ENCODE assay signal across 8 cellular contexts in the genomic region with DNA sequence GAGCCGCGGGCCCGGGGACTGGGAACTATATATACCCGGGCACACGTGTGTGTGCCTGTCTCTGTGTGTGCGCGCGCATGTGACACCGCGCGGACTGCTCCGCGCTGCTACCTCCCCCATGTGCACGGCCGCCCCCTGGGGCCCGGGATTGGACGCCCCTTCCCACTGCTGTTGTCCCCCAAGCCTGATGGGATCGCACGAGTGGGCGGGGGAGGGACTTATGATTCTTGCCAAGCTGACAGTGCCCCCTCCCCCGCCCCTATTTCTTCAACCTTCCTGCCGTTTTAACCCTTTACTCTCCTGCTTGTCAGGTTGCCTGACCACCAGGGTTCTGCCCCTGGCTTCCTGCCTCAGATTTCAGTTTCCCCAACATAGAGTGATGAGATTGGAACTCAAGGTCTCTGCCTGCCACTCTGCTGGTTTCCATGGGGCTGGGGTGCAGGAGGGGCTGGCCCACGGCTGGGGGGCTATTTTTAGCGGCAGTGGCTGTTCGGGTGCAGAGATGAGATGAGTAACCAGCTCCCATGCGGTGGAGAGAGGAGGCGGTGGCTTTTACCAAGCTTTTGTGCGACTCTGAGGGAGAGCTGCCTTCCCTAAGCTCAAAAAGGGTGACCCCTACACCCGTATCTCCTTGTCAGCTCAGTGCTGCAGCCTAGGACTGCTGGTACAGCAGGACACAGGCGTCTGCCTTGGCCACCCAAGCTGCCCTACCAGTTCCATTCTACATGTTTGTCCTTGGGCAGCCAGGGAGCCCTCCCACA. TPM values are rescaled to one million over a fixed set of nuclear protein-coding genes. Genes with fewer than 3 reads are reported as not detected.
DNase-seq lines count a peak whose midpoint lies in the region; ATAC-seq, FAIRE-seq and TF ChIP-seq lines count a peak whose summit lies in the region.

A gene (minus strand): TSS at position 5 of the 761 bp plus-strand sequence. CDS start 88 bp downstream, outside the sequence.

- H3K9ac ChIP-seq in K562 (ENCODE audit: insufficient read depth in 1 of 2, low read depth in 2 of 2, low read length in 2 of 2): peak within 1 kb of the TSS; percentile 36 to 90
- H3K9ac ChIP-seq in iPS-20b (ENCODE audit: low read depth, low read length): no peak within 1 kb of the TSS

- 18% methylated on average over 27 of the region's 30 CpGs for whole genome bisulfite sequencing in K562 (ENCODE audit: insufficient coverage, low coverage, missing lambda C conversion rate)

- in situ Hi-C loops in K562 (cut with MboI): no loop called here

- peak within 1 kb of the TSS; percentile 40 for H3K4me3 ChIP-seq in K562
- peak within 1 kb of the TSS; percentile 59 for H3K4me3 ChIP-seq in iPS-20b (ENCODE audit: low read length)

- H3K27ac ChIP-seq in K562 (ENCODE audit: extremely low read depth, low read depth, low read length) (peak within 1 kb of the TSS; percentile 45), iPS-20b (ENCODE audit: low read length) (no peak within 1 kb of the TSS)

- H3K9me3 ChIP-seq in K562 (replicated peaks; ENCODE audit: control insufficient read depth, insufficient read depth, low read depth, low read length) (no peaks in the 10 kb centered on the region), iPS-20b (ENCODE audit: insufficient read depth, low read depth, low read length) (no peaks in the 10 kb centered on the region)

- TF ChIP-seq RAD21 in K562 (CRISPR knock-in tag; conservative IDR thresholded peaks at IDR 0.05 in 1 of 2, IDR thresholded peaks at IDR 0.05 in 1 of 2): no peak

- peaks cover 16% of the 10 kb centered on the region; the same call in 2 of the 3 replicates for H3K79me2 ChIP-seq in K562 (ENCODE audit: control insufficient read depth, insufficient read depth, low read length)

- POLR2A ChIA-PET in K562 (lab: Yijun Ruan, JAX): interaction anchor here (1.2 to 9.5 kb wide), 5 partner anchors 11 to 30 kb away, joined by 4 to 78 read pairs (median 5); a partner anchor contains a TSS

- peak within 1 kb of the TSS; percentile 74 for H3K4me2 ChIP-seq in K562 (ENCODE audit: insufficient read depth, low read length)

- ATAC-seq in HG03135 (IDR thresholded peaks at IDR 0.05; ENCODE audit: unreplicated experiment) (peak; percentile 33), K562 (peak; percentile 46), GM18520 (IDR thresholded peaks at IDR 0.05; ENCODE audit: unreplicated experiment) (no peak), HG03139 (IDR thresholded peaks at IDR 0.05; ENCODE audit: unreplicated experiment) (no peak)

- peak; percentile 59 for DNase-seq in GM03348 (ENCODE audit: low spot score)
- peak; percentile 70 to 80 (median 75) for DNase-seq in K562 (ENCODE audit: extremely low read depth in 1 of 4, low spot score in 3 of 4)
- DNase-seq in stimulated activated CD4-positive, alpha-beta T cell treated with anti-CD3 and anti-CD28 coated beads, Interleukin-12 subunit alpha, Interleukin-12 subunit beta, amount 100 ng/mL, for 4 hours: peak; percentile 40

- H3K27me3 ChIP-seq in K562 (ENCODE audit: control insufficient read depth in 2 of 2, insufficient read depth in 2 of 2, low read length in 2 of 2): no peaks in the 10 kb centered on the region
- peaks cover 71% of the 10 kb centered on the region for H3K27me3 ChIP-seq in iPS-20b (ENCODE audit: insufficient read depth, low read length)

- TF ChIP-seq CTCF in K562 (IDR thresholded peaks at IDR 0.05 in 2 of 3, conservative IDR thresholded peaks at IDR 0.05 in 1 of 3; ENCODE audit: insufficient read depth in 2 of 3, low read depth in 1 of 3, low read length in 3 of 3): no peak

- H4K20me1 ChIP-seq in K562 (replicated peaks; ENCODE audit: control insufficient read depth, insufficient read depth, low read length): no peaks in the 10 kb centered on the region

- TSS peak; percentile 47 for BruUV-seq in K562 (replicated peaks; lab: Mats Ljungman, UMichigan)

- no peaks in the 10 kb centered on the region for H3K9me1 ChIP-seq in K562 (ENCODE audit: control insufficient read depth, insufficient read depth, low read length)

- H3K36me3 ChIP-seq in K562 (ENCODE audit: control insufficient read depth, insufficient read depth, low read length) (peaks cover 38% of the 10 kb centered on the region), iPS-20b (ENCODE audit: insufficient read depth, low read depth, low read length) (peaks cover 11% of the 10 kb centered on the region)

- CTCF ChIA-PET in K562 (lab: Yijun Ruan, JAX; ENCODE audit: low intra/inter-chr PET ratio): no interaction called here

- FAIRE-seq in K562 (lab: Jason Lieb, UNC): peak; percentile 69

- H3K4me1 ChIP-seq in K562 (replicated peaks in 1 of 2; ENCODE audit: control insufficient read depth in 2 of 2, insufficient read depth in 2 of 2, low read length in 2 of 2) (peaks cover 13 to 47% of the 10 kb centered on the region in 2 experiments), iPS-20b (ENCODE audit: insufficient read depth, low read length) (peaks cover 2% of the 10 kb centered on the region; the same call in 1 of the 2 replicates)

- no peak for TF ChIP-seq EP300 in K562 (IDR thresholded peaks at IDR 0.05; ENCODE audit: low read length)

- intact Hi-C loops in K562 (cut with micrococcal nuclease): loop anchor here (1.0 to 10.0 kb wide), 2 partner anchors 93 to 235 kb away; no protein-coding TSS in a partner anchor

- TF ChIP-seq POLR2A in Raji (IDR thresholded peaks at IDR 0.05; ENCODE audit: insufficient read depth, low read depth, low read length) (peak; percentile 72), K562 (conservative IDR thresholded peaks at IDR 0.05) (no peak)

- peak within 1 kb of the TSS; percentile 83 for H2AFZ ChIP-seq in K562 (ENCODE audit: low read depth, low read length)

TF ChIP-seq in K562, 482 proteins besides CTCF, POLR2A, EP300 and RAD21 (continues in another document):
- TF ChIP-seq, protein P1, sequence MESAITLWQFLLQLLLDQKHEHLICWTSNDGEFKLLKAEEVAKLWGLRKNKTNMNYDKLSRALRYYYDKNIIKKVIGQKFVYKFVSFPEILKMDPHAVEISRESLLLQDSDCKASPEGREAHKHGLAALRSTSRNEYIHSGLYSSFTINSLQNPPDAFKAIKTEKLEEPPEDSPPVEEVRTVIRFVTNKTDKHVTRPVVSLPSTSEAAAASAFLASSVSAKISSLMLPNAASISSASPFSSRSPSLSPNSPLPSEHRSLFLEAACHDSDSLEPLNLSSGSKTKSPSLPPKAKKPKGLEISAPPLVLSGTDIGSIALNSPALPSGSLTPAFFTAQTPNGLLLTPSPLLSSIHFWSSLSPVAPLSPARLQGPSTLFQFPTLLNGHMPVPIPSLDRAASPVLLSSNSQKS (CRISPR knock-in tag; IDR thresholded peaks at IDR 0.05): no peak
- TF ChIP-seq DIDO1 (tag; IDR thresholded peaks at IDR 0.05; ENCODE audit: low read depth) (no peak), STAT5A (IDR thresholded peaks at IDR 0.05; ENCODE audit: borderline replicate concordance, low read length) (no peak), POLR2AphosphoS2 (IDR thresholded peaks at IDR 0.05; ENCODE audit: low read length) (no peak), HLTF (IDR thresholded peaks at IDR 0.05) (no peak), HDAC2 (IDR thresholded peaks at IDR 0.05) (0 out of 2 replicates have a peak, but pooled peaks have one; percentile 47), GABPB1 (CRISPR knock-in tag; IDR thresholded peaks at IDR 0.05) (0 out of 2 replicates have a peak, but pooled peaks have one; percentile 6), MAZ (CRISPR knock-in tag; conservative IDR thresholded peaks at IDR 0.05 in 1 of 2, IDR thresholded peaks at IDR 0.05 in 1 of 2) (no peak; a peak in 1 of 4 replicates), CHD4 (IDR thresholded peaks at IDR 0.05; ENCODE audit: insufficient read depth, insufficient replicate concordance, low read depth, low read length, poor library complexity, severe bottlenecking) (no peak), ZBTB7A (IDR thresholded peaks at IDR 0.05; ENCODE audit: borderline replicate concordance, control insufficient read depth, low read depth, low read length) (peak; percentile 86), POLR2G (IDR thresholded peaks at IDR 0.05; ENCODE audit: low read depth, low read length) (peak; percentile 69), SMAD4 (CRISPR knock-in tag; conservative IDR thresholded peaks at IDR 0.05) (no peak), TAF1 (IDR thresholded peaks at IDR 0.05; ENCODE audit: control insufficient read depth, extremely low read depth, insufficient read depth, low read length, severe bottlenecking) (peak; percentile 14)
- TF ChIP-seq, protein P2, sequence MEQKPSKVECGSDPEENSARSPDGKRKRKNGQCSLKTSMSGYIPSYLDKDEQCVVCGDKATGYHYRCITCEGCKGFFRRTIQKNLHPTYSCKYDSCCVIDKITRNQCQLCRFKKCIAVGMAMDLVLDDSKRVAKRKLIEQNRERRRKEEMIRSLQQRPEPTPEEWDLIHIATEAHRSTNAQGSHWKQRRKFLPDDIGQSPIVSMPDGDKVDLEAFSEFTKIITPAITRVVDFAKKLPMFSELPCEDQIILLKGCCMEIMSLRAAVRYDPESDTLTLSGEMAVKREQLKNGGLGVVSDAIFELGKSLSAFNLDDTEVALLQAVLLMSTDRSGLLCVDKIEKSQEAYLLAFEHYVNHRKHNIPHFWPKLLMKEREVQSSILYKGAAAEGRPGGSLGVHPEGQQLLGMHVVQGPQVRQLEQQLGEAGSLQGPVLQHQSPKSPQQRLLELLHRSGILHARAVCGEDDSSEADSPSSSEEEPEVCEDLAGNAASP (IDR thresholded peaks at IDR 0.05): no peak

RNA-seq across cellular contexts. Expression of the gene that starts here (rescaled TPM):
- total RNA-seq in K562 (2011; cell fraction: chromatin; rRNA removed; ENCODE audit: low replicate concordance): 1.2 and 2.3 TPM in 2 replicates
- 1.7 TPM in 2 replicates for total RNA-seq in K562 (2011; cell fraction: nucleolus; rRNA removed)
- total RNA-seq in K562 (2011; cell fraction: nucleoplasm; rRNA removed): 0.92 and 1.0 TPM in 2 replicates
- total RNA-seq in K562 (2014; rRNA removed): 2.5 and 3.6 TPM in 2 replicates
- total RNA-seq in K562 (2014; rRNA removed; fragmentation: Illumina TruSeq; extraction: Trizol): 0.99 and 1.4 TPM in 2 replicates
- 2.3 and 2.5 TPM in 2 replicates for total RNA-seq in K562 (2015; rRNA removed; fragmentation: Illumina TruSeq; extraction: Trizol)
- total RNA-seq in K562 (2021): 3.4 and 3.6 TPM in 2 replicates
- polyA plus RNA-seq in K562 (2011; rRNA removed): 0.31 and 0.42 TPM in 2 replicates
- 0.31 and 0.69 TPM in 2 replicates for polyA plus RNA-seq in K562 (2011; cell fraction: cytosol; rRNA removed)
- 0.53 and 1.2 TPM in 2 replicates for polyA plus RNA-seq in K562 (2011; cell fraction: nucleus; rRNA removed)
- 0.55 and 1.8 TPM in 2 replicates for polyA plus RNA-seq in K562 (2012)
- 1.6 and 1.9 TPM in 2 replicates for polyA plus RNA-seq in K562 (2014; fragmentation: Illumina TruSeq; extraction: Trizol)
- under 1 TPM; 0.03 to 0.13 TPM for polyA plus RNA-seq in K562 (2014; fragmentation: Nextera tagmentation; extraction: Ambion mirVana)
- 2.2 and 2.4 TPM in 2 replicates for polyA plus RNA-seq in K562 (2014; rRNA removed)
- polyA minus RNA-seq in K562 (2011; rRNA and poly(A)+ RNA removed): 0.24 and 0.70 TPM in 2 replicates
- polyA minus RNA-seq in K562 (2011; cell fraction: cytosol; rRNA and poly(A)+ RNA removed): 0.64 and 0.76 TPM in 2 replicates
- polyA minus RNA-seq in K562 (2011; cell fraction: nucleus; rRNA and poly(A)+ RNA removed): 0.56 and 0.81 TPM in 2 replicates

Comparison
In these comparisons a context has a peak if more than half of its experiments do, and no peak if none do; other contexts are left out.
1. ATAC-seq: peak in HG03135 (single experiment) and K562 (single experiment); none in GM18520 (single experiment) and HG03139 (single experiment).
2. Peak in every context shown above with its lines, with median percentiles within 50 percentile points of each other: DNase-seq.